Comparison of ENCODE assay signal across 8 cellular contexts in the genomic region with DNA sequence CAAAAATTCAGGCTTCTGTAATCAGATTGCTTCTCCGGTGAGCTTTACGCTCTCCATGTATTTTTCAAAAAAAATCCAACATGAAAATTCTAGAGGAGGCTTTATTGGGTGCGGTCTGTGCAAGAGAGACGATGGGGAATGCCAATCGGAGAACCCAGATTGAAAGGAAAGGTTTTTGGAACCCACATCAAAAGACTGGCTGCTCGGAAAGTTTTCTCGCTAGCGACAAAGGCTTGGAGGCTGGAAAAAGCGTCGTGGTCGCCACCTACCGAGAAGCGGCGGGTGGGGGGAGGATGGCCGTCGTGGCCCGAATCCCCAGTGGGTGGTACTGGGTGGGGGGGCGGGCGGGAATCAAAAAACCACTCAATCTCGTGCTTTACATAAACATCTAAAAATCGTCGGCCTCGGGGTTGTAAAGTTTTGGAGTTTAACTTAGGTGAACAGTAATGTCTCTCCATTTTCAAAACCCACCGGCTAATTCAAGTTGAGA.
A peak's percentile ranks its signal among the peaks of the same experiment; 100 is the strongest.
DNase-seq lines count a peak whose midpoint lies in the region; ATAC-seq and TF ChIP-seq lines count a peak whose summit lies in the region.

No MANE protein-coding gene starts in this region.

- TF ChIP-seq CTCF in VCaP (conservative IDR thresholded peaks at IDR 0.05) = peak; percentile 52

- no peak for ATAC-seq in GM18909 (IDR thresholded peaks at IDR 0.05; ENCODE audit: poor library complexity, unreplicated experiment)

- peak overlapping the region; percentile 100 for H3K27ac ChIP-seq in VCaP

- peak; percentile 23 for DNase-seq in EL
- peak; percentile 54 for DNase-seq in NCI-H1105 treated with DMSO at 0.1 percent for 48 hours (lab: John Stamatoyannopoulos, UW)
- peak; percentile 48 for DNase-seq in central memory CD4-positive, alpha-beta T cell
- peak; percentile 38 for DNase-seq in kidney tubule cell (ENCODE audit: low spot score)
- DNase-seq in stimulated activated CD4-positive, alpha-beta T cell treated with anti-CD3 and anti-CD28 coated beads, Interleukin-1b, Interleukin-23, amount 100 ng/mL, for 4 hours (ENCODE audit: low read depth in 2 of 2) = peak; percentile 42 to 43
- no peak for DNase-seq in cortex of kidney (lab: John Stamatoyannopoulos, UW)
